Comparison of ENCODE assay signal across 8 cellular contexts in the genomic region with DNA sequence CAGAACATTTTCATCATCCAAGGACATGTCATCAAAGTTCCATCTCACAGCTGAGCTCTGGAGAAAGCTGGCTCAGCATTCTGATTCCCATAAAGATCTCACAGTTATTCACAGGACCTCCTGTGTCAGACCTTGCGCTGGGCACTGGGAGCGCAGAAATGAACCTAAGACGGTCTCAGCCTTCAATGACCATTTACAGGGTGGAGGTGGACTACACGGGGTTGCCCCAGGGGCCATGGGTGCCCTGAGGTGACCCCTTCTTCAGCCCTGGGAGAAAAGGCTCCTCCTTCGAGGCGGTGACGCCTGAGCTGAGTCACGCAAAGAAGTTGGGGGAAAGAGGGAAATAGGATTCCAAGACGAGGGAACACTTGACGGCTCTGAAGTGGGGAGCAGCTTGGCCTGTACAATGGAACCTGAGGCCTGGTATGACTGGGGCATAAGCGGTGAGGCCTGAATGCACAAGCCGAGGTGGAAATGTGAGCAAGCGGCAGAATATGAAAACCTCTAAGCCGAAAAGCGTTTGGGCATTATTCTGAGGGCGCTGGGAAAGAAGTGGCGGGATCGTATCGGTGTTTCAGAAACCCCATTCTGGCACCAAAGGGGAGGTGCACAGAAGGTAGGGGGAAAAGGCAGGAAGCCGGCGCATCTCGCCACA. TPM values are rescaled to one million over a fixed set of nuclear protein-coding genes. Genes with fewer than 3 reads are reported as not detected.
DNase-seq lines count a peak whose midpoint lies in the region; ATAC-seq and TF ChIP-seq lines count a peak whose summit lies in the region.

No MANE protein-coding gene starts in this region.

- TF ChIP-seq CTCF in cardiac muscle cell (IDR thresholded peaks at IDR 0.05; ENCODE audit: low read depth, low read length) (no peak), osteocyte (IDR thresholded peaks at IDR 0.05) (no peak)

- H3K9me3 Mint-ChIP-seq in activated naive CD4-positive, alpha-beta T cell treated with anti-CD3 and anti-CD28 coated beads for 36 hours, result no peaks in the 10 kb centered on the region
- no peaks in the 10 kb centered on the region for H3K9me3 Mint-ChIP-seq in activated naive CD8-positive, alpha-beta T cell treated with anti-CD3 and anti-CD28 coated beads, Interleukin-2, amount 10 ng/mL, durations not matched to agents 7 days and 5 days
- no peaks in the 10 kb centered on the region for H3K9me3 Mint-ChIP-seq in osteocyte (ENCODE audit: unreplicated experiment)

- intact Hi-C loops in activated naive CD4-positive, alpha-beta T cell treated with anti-CD3 and anti-CD28 coated beads for 36 hours (cut with micrococcal nuclease), result loop anchor here (5.0 kb wide), 2 partner anchors 238 to 848 kb away; partner anchors contain the start of gene EPS15

- peaks cover 18% of the 10 kb centered on the region for H3K36me3 Mint-ChIP-seq in activated naive CD4-positive, alpha-beta T cell treated with anti-CD3 and anti-CD28 coated beads for 36 hours (ENCODE audit: low read depth)
- H3K36me3 Mint-ChIP-seq in activated naive CD8-positive, alpha-beta T cell treated with anti-CD3 and anti-CD28 coated beads, Interleukin-2, amount 10 ng/mL, durations not matched to agents 7 days and 5 days, result peaks cover 23% of the 10 kb centered on the region
- H3K36me3 Mint-ChIP-seq in osteocyte (ENCODE audit: unreplicated experiment), result peaks cover 18% of the 10 kb centered on the region

- no peaks in the 10 kb centered on the region for H3K27me3 Mint-ChIP-seq in activated naive CD4-positive, alpha-beta T cell treated with anti-CD3 and anti-CD28 coated beads for 36 hours (ENCODE audit: low read depth)
- H3K27me3 Mint-ChIP-seq in activated naive CD8-positive, alpha-beta T cell treated with anti-CD3 and anti-CD28 coated beads, Interleukin-2, amount 10 ng/mL, durations not matched to agents 7 days and 5 days, result no peaks in the 10 kb centered on the region
- H3K27me3 Mint-ChIP-seq in osteocyte (ENCODE audit: unreplicated experiment), result no peaks in the 10 kb centered on the region

- no peak for ATAC-seq in activated naive CD8-positive, alpha-beta T cell treated with anti-CD3 and anti-CD28 coated beads, Interleukin-2, amount 10 ng/mL, durations not matched to agents 7 days and 5 days (ENCODE audit: low read depth)
- ATAC-seq in HG03280 (IDR thresholded peaks at IDR 0.05; ENCODE audit: unreplicated experiment), result no peak

- no peak for DNase-seq in activated naive CD4-positive, alpha-beta T cell treated with anti-CD3 and anti-CD28 coated beads for 36 hours
- no peak for DNase-seq in activated naive CD4-positive, alpha-beta T cell treated with anti-CD3 and anti-CD28 coated beads, Interleukin-2, amount 50 U/mL, for 16 hours
- DNase-seq in MG63, result peak; percentile 67
- no peak for DNase-seq in activated naive CD8-positive, alpha-beta T cell treated with anti-CD3 and anti-CD28 coated beads, Interleukin-2, amount 10 ng/mL, durations not matched to agents 7 days and 5 days
- DNase-seq in cardiac muscle cell (ENCODE audit: low read depth in 1 of 2, low spot score in 1 of 2), result peak; percentile 30 to 71
- no peak for DNase-seq in osteocyte (ENCODE audit: extremely low spot score, unreplicated experiment)
- no peak for DNase-seq in superior temporal gyrus (ENCODE audit: extremely low spot score)

- H3K4me1 Mint-ChIP-seq in activated naive CD4-positive, alpha-beta T cell treated with anti-CD3 and anti-CD28 coated beads for 36 hours (ENCODE audit: low read depth), result peaks cover 46% of the 10 kb centered on the region
- peaks cover 34% of the 10 kb centered on the region for H3K4me1 Mint-ChIP-seq in activated naive CD8-positive, alpha-beta T cell treated with anti-CD3 and anti-CD28 coated beads, Interleukin-2, amount 10 ng/mL, durations not matched to agents 7 days and 5 days
- H3K4me1 Mint-ChIP-seq in osteocyte (ENCODE audit: unreplicated experiment), result peaks cover 24% of the 10 kb centered on the region

- peak overlapping the region; percentile 88 for H3K27ac Mint-ChIP-seq in activated naive CD4-positive, alpha-beta T cell treated with anti-CD3 and anti-CD28 coated beads for 36 hours
- H3K27ac Mint-ChIP-seq in activated naive CD8-positive, alpha-beta T cell treated with anti-CD3 and anti-CD28 coated beads, Interleukin-2, amount 10 ng/mL, durations not matched to agents 7 days and 5 days, result peak overlapping the region; percentile 98
- H3K27ac Mint-ChIP-seq in osteocyte (ENCODE audit: unreplicated experiment), result peak overlapping the region; percentile 98

- peak overlapping the region; percentile 97 for H3K4me3 Mint-ChIP-seq in activated naive CD4-positive, alpha-beta T cell treated with anti-CD3 and anti-CD28 coated beads for 36 hours
- H3K4me3 Mint-ChIP-seq in activated naive CD8-positive, alpha-beta T cell treated with anti-CD3 and anti-CD28 coated beads, Interleukin-2, amount 10 ng/mL, durations not matched to agents 7 days and 5 days, result peak overlapping the region; percentile 98
- peak overlapping the region; percentile 93 for H3K4me3 Mint-ChIP-seq in osteocyte (ENCODE audit: unreplicated experiment)

- POLR2A ChIA-PET in activated naive CD8-positive, alpha-beta T cell treated with anti-CD3 and anti-CD28 coated beads, Interleukin-2, amount 10 ng/mL, durations not matched to agents 7 days and 5 days (lab: Charles Lee), result interaction anchor here (0.6 to 4.6 kb wide), 13 partner anchors 11 to 636 kb away, joined by 3 to 34 read pairs (median 4); partner anchors contain the start of genes BTF3L4, ORC1, PRPF38A and TUT4

- H3K36me3 ChIP-seq in MG63, result peaks cover 29% of the 10 kb centered on the region
- peaks cover 18% of the 10 kb centered on the region for H3K36me3 ChIP-seq in cardiac muscle cell

- H3K27me3 ChIP-seq in MG63 (no peaks in the 10 kb centered on the region), cardiac muscle cell (no peaks in the 10 kb centered on the region)

- CTCF ChIA-PET in activated naive CD4-positive, alpha-beta T cell treated with anti-CD3 and anti-CD28 coated beads for 36 hours (lab: Charles Lee), result interaction anchor here (0.6 to 1.8 kb wide), 4 partner anchors 16 to 301 kb away, joined by 3 to 5 read pairs (median 4); partner anchors contain the start of genes ORC1 and PRPF38A

- no peaks in the 10 kb centered on the region for H3K9me3 ChIP-seq in MG63
- no peaks in the 10 kb centered on the region for H3K9me3 ChIP-seq in cardiac muscle cell (ENCODE audit: low read depth)

- peaks cover 9% of the 10 kb centered on the region for H3K4me1 ChIP-seq in cardiac muscle cell (ENCODE audit: low read depth)

- H3K4me3 ChIP-seq in MG63, result peak overlapping the region; percentile 71
- peak overlapping the region; percentile 75 for H3K4me3 ChIP-seq in cardiac muscle cell

- peak overlapping the region; percentile 92 for H3K27ac ChIP-seq in cardiac muscle cell

RNA-seq across cellular contexts. Expression of gene CC2D1B, which starts 0.8 kb away (rescaled TPM):
- total RNA-seq in activated naive CD4-positive, alpha-beta T cell treated with anti-CD3 and anti-CD28 coated beads for 36 hours, result 10 to 100 TPM; 18.4 to 21.8 TPM
- total RNA-seq in MG63 (2014; rRNA removed; shearing (Covaris generic); ENCODE audit: low replicate concordance), result 24.2 and 25.3 TPM in 2 replicates
- total RNA-seq in activated naive CD8-positive, alpha-beta T cell treated with anti-CD3 and anti-CD28 coated beads, Interleukin-2, amount 10 ng/mL, durations not matched to agents 7 days and 5 days, result 10 to 100 TPM; 69.3 to 75.6 TPM
- 15.0 and 16.8 TPM in 2 replicates for total RNA-seq in cardiac muscle cell
- 4.8 and 14.4 TPM in 2 replicates for polyA plus RNA-seq in cardiac muscle cell
- 40.4 and 44.0 TPM in 2 replicates for total RNA-seq in osteocyte

RNA-seq across cellular contexts. Expression of gene ORC1, which starts 39.0 kb away (rescaled TPM):
- 10 to 100 TPM; 46.9 to 49.3 TPM for total RNA-seq in activated naive CD4-positive, alpha-beta T cell treated with anti-CD3 and anti-CD28 coated beads for 36 hours
- total RNA-seq in MG63 (2014; rRNA removed; shearing (Covaris generic); ENCODE audit: low replicate concordance), result 16.0 and 23.1 TPM in 2 replicates
- 10 to 100 TPM; 25.6 to 25.7 TPM for total RNA-seq in activated naive CD8-positive, alpha-beta T cell treated with anti-CD3 and anti-CD28 coated beads, Interleukin-2, amount 10 ng/mL, durations not matched to agents 7 days and 5 days
- total RNA-seq in cardiac muscle cell, result 2.2 and 4.5 TPM in 2 replicates
- 3.4 and 4.6 TPM in 2 replicates for polyA plus RNA-seq in cardiac muscle cell
- 1.9 and 3.0 TPM in 2 replicates for total RNA-seq in osteocyte

RNA-seq across cellular contexts. Expression of gene PRPF38A, which starts 39.2 kb away (rescaled TPM):
- total RNA-seq in activated naive CD4-positive, alpha-beta T cell treated with anti-CD3 and anti-CD28 coated beads for 36 hours, result 10 to 100 TPM; 86.0 to 91.8 TPM
- total RNA-seq in MG63 (2014; rRNA removed; shearing (Covaris generic); ENCODE audit: low replicate concordance), result 10.0 and 14.1 TPM in 2 replicates
- 10 to 100 TPM; 87.1 to 92.1 TPM for total RNA-seq in activated naive CD8-positive, alpha-beta T cell treated with anti-CD3 and anti-CD28 coated beads, Interleukin-2, amount 10 ng/mL, durations not matched to agents 7 days and 5 days
- 18.0 and 18.9 TPM in 2 replicates for total RNA-seq in cardiac muscle cell
- 43.4 and 53.4 TPM in 2 replicates for polyA plus RNA-seq in cardiac muscle cell
- total RNA-seq in osteocyte, result 35.0 and 35.9 TPM in 2 replicates

Comparison
In these comparisons a context has a peak if more than half of its experiments do, and no peak if none do; other contexts are left out.
1. DNase-seq: peak in MG63 (single experiment) and cardiac muscle cell (2 of 2); none in activated naive CD4-positive, alpha-beta T cell treated with anti-CD3 and anti-CD28 coated beads for 36 hours (single experiment), activated naive CD4-positive, alpha-beta T cell treated with anti-CD3 and anti-CD28 coated beads, Interleukin-2, amount 50 U/mL, for 16 hours (single experiment), activated naive CD8-positive, alpha-beta T cell treated with anti-CD3 and anti-CD28 coated beads, Interleukin-2, amount 10 ng/mL, durations not matched to agents 7 days and 5 days (single experiment), osteocyte (single experiment) and superior temporal gyrus (single experiment).
2. Peak in every context shown above with its lines, with median percentiles within 50 percentile points of each other: H3K27ac Mint-ChIP-seq and H3K4me3 Mint-ChIP-seq.